19 cellular contexts compared by ENCODE assay signal in the genomic region with DNA sequence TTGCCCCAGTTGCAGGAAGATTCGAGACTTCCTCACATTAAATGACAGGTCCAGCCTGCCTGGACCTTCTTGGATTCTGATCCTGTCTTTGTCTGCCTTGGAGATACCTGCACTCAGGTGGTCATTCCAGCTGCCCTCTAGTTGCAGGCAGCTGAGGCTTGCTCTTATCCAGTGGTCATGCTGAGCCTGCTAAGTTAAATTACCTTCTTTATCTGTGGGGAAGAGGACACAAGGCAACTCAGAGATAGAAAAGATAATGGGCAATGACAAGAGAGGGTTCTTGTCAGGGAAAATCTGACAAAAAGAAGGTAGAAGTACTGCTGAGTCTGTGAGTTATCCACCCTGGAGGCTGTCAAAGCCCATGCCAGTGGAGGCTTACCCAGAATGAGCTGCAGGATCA.
DNase-seq lines count a peak whose midpoint lies in the region; ATAC-seq, FAIRE-seq and TF ChIP-seq lines count a peak whose summit lies in the region.
"Had no signal": no experiment of that assay in that cellular context is flagged by ENCODE, and none has a peak within 500 bp of the region (broad histone marks: within the 10 kb centered on the region; RNA-seq: fewer than 3 reads in every experiment).

No MANE protein-coding gene starts in this region.

- intact Hi-C loops in activated T-helper 1 cell treated with anti-CD3 and anti-CD28 coated beads, Interleukin-12 subunit alpha, Interleukin-12 subunit beta, Interleukin-2, Interleukin-4 antibody, amounts not matched to agents 30 ng/mL and 10 ng/mL and 1 ng/mL, durations not matched to agents 14 hours and 24 hours and 36 hours (cut with micrococcal nuclease): loop anchor here (10.0 kb wide), 2 partner anchors 652 to 972 kb away; no protein-coding TSS in a partner anchor
- intact Hi-C loops in K562 (cut with micrococcal nuclease): no loop called here

- TF ChIP-seq CTCF in K562 (IDR thresholded peaks at IDR 0.05 in 2 of 3, conservative IDR thresholded peaks at IDR 0.05 in 1 of 3; ENCODE audit: insufficient read depth in 2 of 3, low read depth in 1 of 3, low read length in 3 of 3): no peak

- TF ChIP-seq EP300 in K562 (IDR thresholded peaks at IDR 0.05; ENCODE audit: low read length): no peak

- peaks cover 62% of the 10 kb centered on the region for H3K4me1 Mint-ChIP-seq in T-helper 2 cell treated with Interferon-gamma antibody and Interleukin-4, amounts not matched to agents 5 μg/mL and 100 μg/mL, for 36 hours (ENCODE audit: low read depth)
- peaks cover 72% of the 10 kb centered on the region for H3K4me1 Mint-ChIP-seq in activated T-helper 1 cell treated with anti-CD3 and anti-CD28 coated beads, Interleukin-12 subunit alpha, Interleukin-12 subunit beta, Interleukin-2, Interleukin-4 antibody, amounts not matched to agents 30 ng/mL and 10 ng/mL and 1 ng/mL, durations not matched to agents 14 hours and 24 hours and 36 hours (ENCODE audit: low read depth)
- H3K4me1 Mint-ChIP-seq: GM23338 had no signal

- 0% methylated on average over 1 of the region's 1 CpG for WGBS in K562 (ENCODE audit: insufficient coverage, low coverage, missing lambda C conversion rate)

- DNase-seq in T-helper 2 cell treated with Interferon-gamma antibody and Interleukin-4, amounts not matched to agents 5 μg/mL and 100 μg/mL, for 36 hours (ENCODE audit: low spot score): no peak
- DNase-seq in T-helper 2 cell: no peak
- DNase-seq in GM19239 (ENCODE audit: insufficient read length, low spot score): no peak
- no peak for DNase-seq in activated T-helper 1 cell treated with anti-CD3 and anti-CD28 coated beads, Interleukin-12 subunit alpha, Interleukin-12 subunit beta, Interleukin-2, Interleukin-4 antibody, amounts not matched to agents 30 ng/mL and 10 ng/mL and 1 ng/mL, durations not matched to agents 14 hours and 24 hours and 36 hours (ENCODE audit: low spot score)
- no peak for DNase-seq in K562 (ENCODE audit: extremely low read depth in 1 of 4, low spot score in 3 of 4)
- DNase-seq in DMS 273 treated with DMSO at 0.1 percent for 48 hours (lab: John Stamatoyannopoulos, UW): no peak
- DNase-seq in GM12892 (ENCODE audit: insufficient read length): no peak
- DNase-seq: AML-193; CD4-positive, alpha-beta T cell; DMS79 treated with DMSO at 0.1 percent for 48 hours; GF-D8; HCEC 1CT had no signal

- H3K9me3 Mint-ChIP-seq in T-helper 2 cell treated with Interferon-gamma antibody and Interleukin-4, amounts not matched to agents 5 μg/mL and 100 μg/mL, for 36 hours: peaks cover 7% of the 10 kb centered on the region
- H3K9me3 Mint-ChIP-seq in activated T-helper 1 cell treated with anti-CD3 and anti-CD28 coated beads, Interleukin-12 subunit alpha, Interleukin-12 subunit beta, Interleukin-2, Interleukin-4 antibody, amounts not matched to agents 30 ng/mL and 10 ng/mL and 1 ng/mL, durations not matched to agents 14 hours and 24 hours and 36 hours: peaks cover 5% of the 10 kb centered on the region
- H3K9me3 Mint-ChIP-seq: CD4-positive, alpha-beta T cell; GM23338 had no signal

- no peak for TF ChIP-seq RAD21 in K562 (CRISPR knock-in tag; conservative IDR thresholded peaks at IDR 0.05 in 1 of 2, IDR thresholded peaks at IDR 0.05 in 1 of 2)

- CTCF ChIA-PET in K562 (lab: Yijun Ruan, JAX; ENCODE audit: low intra/inter-chr PET ratio): no interaction called here

- no peaks in the 10 kb centered on the region for H3K27me3 Mint-ChIP-seq in T-helper 2 cell treated with Interferon-gamma antibody and Interleukin-4, amounts not matched to agents 5 μg/mL and 100 μg/mL, for 36 hours (ENCODE audit: low read depth)
- no peaks in the 10 kb centered on the region for H3K27me3 Mint-ChIP-seq in activated T-helper 1 cell treated with anti-CD3 and anti-CD28 coated beads, Interleukin-12 subunit alpha, Interleukin-12 subunit beta, Interleukin-2, Interleukin-4 antibody, amounts not matched to agents 30 ng/mL and 10 ng/mL and 1 ng/mL, durations not matched to agents 14 hours and 24 hours and 36 hours (ENCODE audit: insufficient read depth)
- H3K27me3 Mint-ChIP-seq: CD4-positive, alpha-beta T cell had no signal

- POLR2A ChIA-PET in K562 (lab: Yijun Ruan, JAX): no interaction called here

- no peak for ATAC-seq in K562
- ATAC-seq in GM21786 (IDR thresholded peaks at IDR 0.05; ENCODE audit: unreplicated experiment): no peak
- ATAC-seq: A549, GM23338 had no signal

- no peaks in the 10 kb centered on the region; a peak in 2 of 5 replicates for H3K27me3 ChIP-seq in K562 (ENCODE audit: control insufficient read depth in 2 of 2, insufficient read depth in 2 of 2, low read length in 2 of 2)

- TF ChIP-seq POLR2A in K562 (conservative IDR thresholded peaks at IDR 0.05) (no peak), GM12892 (IDR thresholded peaks at IDR 0.05; ENCODE audit: low read depth, low read length) (no peak)

- H3K27ac Mint-ChIP-seq in T-helper 2 cell treated with Interferon-gamma antibody and Interleukin-4, amounts not matched to agents 5 μg/mL and 100 μg/mL, for 36 hours: peak overlapping the region; percentile 68
- H3K27ac Mint-ChIP-seq in activated T-helper 1 cell treated with anti-CD3 and anti-CD28 coated beads, Interleukin-12 subunit alpha, Interleukin-12 subunit beta, Interleukin-2, Interleukin-4 antibody, amounts not matched to agents 30 ng/mL and 10 ng/mL and 1 ng/mL, durations not matched to agents 14 hours and 24 hours and 36 hours: peak overlapping the region; percentile 40
- H3K27ac Mint-ChIP-seq: CD4-positive, alpha-beta T cell; GM23338 had no signal

- no peaks in the 10 kb centered on the region for H3K9me3 ChIP-seq in K562 (replicated peaks; ENCODE audit: control insufficient read depth, insufficient read depth, low read depth, low read length)
- H3K9me3 ChIP-seq: A549 had no signal

- no peak overlapping the region for H3K27ac ChIP-seq in K562 (ENCODE audit: extremely low read depth, low read depth, low read length)
- H3K27ac ChIP-seq: 22Rv1, A549, C4-2B, HL-60 had no signal

- H3K4me1 ChIP-seq in K562 (replicated peaks in 1 of 2; ENCODE audit: control insufficient read depth in 2 of 2, insufficient read depth in 2 of 2, low read length in 2 of 2): peaks cover 0 to 8% of the 10 kb centered on the region in 2 experiments; a peak in 2 of 5 replicates
- H3K4me1 ChIP-seq: A549 had no signal

- no peaks in the 10 kb centered on the region for H3K36me3 ChIP-seq in K562 (ENCODE audit: control insufficient read depth, insufficient read depth, low read length)

- H3K4me3 ChIP-seq in K562: no peak overlapping the region
- H3K4me3 ChIP-seq: A549, GM23338 had no signal

- peaks cover 2% of the 10 kb centered on the region for H3K36me3 Mint-ChIP-seq in T-helper 2 cell treated with Interferon-gamma antibody and Interleukin-4, amounts not matched to agents 5 μg/mL and 100 μg/mL, for 36 hours (ENCODE audit: low read depth)
- peaks cover 10% of the 10 kb centered on the region for H3K36me3 Mint-ChIP-seq in activated T-helper 1 cell treated with anti-CD3 and anti-CD28 coated beads, Interleukin-12 subunit alpha, Interleukin-12 subunit beta, Interleukin-2, Interleukin-4 antibody, amounts not matched to agents 30 ng/mL and 10 ng/mL and 1 ng/mL, durations not matched to agents 14 hours and 24 hours and 36 hours (ENCODE audit: low read depth)

- H3K9ac ChIP-seq in K562 (ENCODE audit: insufficient read depth in 1 of 2, low read depth in 2 of 2, low read length in 2 of 2): no peak overlapping the region

- FAIRE-seq in GM19239 (lab: Jason Lieb, UNC) (peak; percentile 4), K562 (lab: Jason Lieb, UNC) (no peak), GM12892 (lab: Jason Lieb, UNC) (no peak)
- FAIRE-seq: A549, H54 had no signal

- no peaks in the 10 kb centered on the region for H4K20me1 ChIP-seq in K562 (replicated peaks; ENCODE audit: control insufficient read depth, insufficient read depth, low read length)

- in situ Hi-C loops in K562 (cut with MboI): no loop called here

- no TSS peak for BruUV-seq in K562 (replicated peaks; lab: Mats Ljungman, UMichigan)

- no peak overlapping the region for H3K4me2 ChIP-seq in K562 (ENCODE audit: insufficient read depth, low read length)
- H3K4me2 ChIP-seq: A549, GM23338 had no signal

- H2AFZ ChIP-seq in K562 (ENCODE audit: low read depth, low read length): no peak overlapping the region
- H2AFZ ChIP-seq: GM23338 had no signal

- H3K4me3 Mint-ChIP-seq in T-helper 2 cell treated with Interferon-gamma antibody and Interleukin-4, amounts not matched to agents 5 μg/mL and 100 μg/mL, for 36 hours: peak overlapping the region; percentile 15
- peak overlapping the region; percentile 26 for H3K4me3 Mint-ChIP-seq in activated T-helper 1 cell treated with anti-CD3 and anti-CD28 coated beads, Interleukin-12 subunit alpha, Interleukin-12 subunit beta, Interleukin-2, Interleukin-4 antibody, amounts not matched to agents 30 ng/mL and 10 ng/mL and 1 ng/mL, durations not matched to agents 14 hours and 24 hours and 36 hours
- H3K4me3 Mint-ChIP-seq: CD4-positive, alpha-beta T cell; GM23338 had no signal

- no peaks in the 10 kb centered on the region for H3K9me1 ChIP-seq in K562 (ENCODE audit: control insufficient read depth, insufficient read depth, low read length)

- no peaks in the 10 kb centered on the region for H3K79me2 ChIP-seq in K562 (ENCODE audit: control insufficient read depth, insufficient read depth, low read length)

TF ChIP-seq in K562, 482 proteins besides CTCF, POLR2A, EP300 and RAD21:
- peak; percentile 26; the same call in 1 of the 2 replicates for TF ChIP-seq CBFA2T3 (IDR thresholded peaks at IDR 0.05)
- TF ChIP-seq FIP1L1 (IDR thresholded peaks at IDR 0.05; ENCODE audit: low read depth, low read length, poor library complexity, severe bottlenecking): no peak
